ENCODE assay signal across 13 cellular contexts in the genomic region with DNA sequence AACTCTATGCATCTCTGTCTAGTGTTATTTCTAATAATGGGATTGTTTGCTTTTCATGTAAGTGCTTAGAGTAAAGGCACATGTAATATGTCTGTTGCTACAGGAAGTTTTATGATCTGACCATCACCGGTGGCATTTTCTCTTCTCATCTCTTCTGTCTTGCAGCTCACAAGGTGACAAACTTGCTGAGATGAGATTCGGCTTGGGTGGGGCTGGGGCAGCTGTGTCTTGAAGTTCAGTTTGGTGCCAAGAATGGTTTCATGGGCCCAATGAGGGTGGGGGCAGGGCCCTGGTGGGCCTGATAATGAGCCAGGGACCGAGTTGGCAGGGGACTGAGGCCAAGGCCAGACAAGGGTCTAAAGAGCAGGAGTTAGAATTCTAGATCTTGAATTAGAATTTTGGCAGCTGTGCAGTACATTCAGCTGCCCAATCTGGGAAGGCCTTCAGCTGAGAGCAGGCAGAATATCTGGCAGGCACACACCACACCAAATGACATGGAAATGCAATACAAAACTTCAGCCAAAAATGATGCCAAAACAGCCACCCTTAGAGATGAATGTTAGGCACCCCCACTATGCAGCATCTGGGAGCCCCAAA. TPM values are rescaled to one million over a fixed set of nuclear protein-coding genes. Genes with fewer than 3 reads are reported as not detected.
DNase-seq lines count a peak whose midpoint lies in the region; ATAC-seq and TF ChIP-seq lines count a peak whose summit lies in the region.
"Had no signal": no experiment of that assay in that cellular context is flagged by ENCODE, and none has a peak within 500 bp of the region (broad histone marks: within the 10 kb centered on the region; RNA-seq: fewer than 3 reads in every experiment).

No MANE protein-coding gene starts in this region.

- H3K4me1 ChIP-seq in CD8-positive, alpha-beta memory T cell (ENCODE audit: insufficient read depth, low read length): peaks cover 12% of the 10 kb centered on the region

- intact Hi-C loops in left ventricle myocardium superior (cut with micrococcal nuclease): no loop called here

- peaks cover 3 to 6% of the 10 kb centered on the region in 2 donors for H3K27me3 Mint-ChIP-seq in CD8-positive, alpha-beta memory T cell
- H3K27me3 Mint-ChIP-seq in progenitor cell of endocrine pancreas: peaks cover 52% of the 10 kb centered on the region

- POLR2A ChIA-PET in CD8-positive, alpha-beta memory T cell (lab: Charles Lee): no interaction called here

- CTCF ChIA-PET in CD8-positive, alpha-beta memory T cell (lab: Charles Lee): no interaction called here

- no peaks in the 10 kb centered on the region for H3K27me3 ChIP-seq in CD8-positive, alpha-beta memory T cell (ENCODE audit: insufficient read depth, low read length, poor library complexity, severe bottlenecking)

- peak overlapping the region in 6 of 7 donors; percentile 10 to 96 (median 48) for H3K4me3 Mint-ChIP-seq in CD8-positive, alpha-beta memory T cell
- peak overlapping the region; percentile 49 for H3K4me3 Mint-ChIP-seq in progenitor cell of endocrine pancreas (ENCODE audit: low read depth)

- H3K9me3 Mint-ChIP-seq in CD8-positive, alpha-beta memory T cell: no peaks in the 10 kb centered on the region
- H3K9me3 Mint-ChIP-seq in progenitor cell of endocrine pancreas (ENCODE audit: low read depth): no peaks in the 10 kb centered on the region

- no peak overlapping the region for H3K27ac ChIP-seq in CD8-positive, alpha-beta memory T cell (ENCODE audit: low read depth, low read length)
- H3K27ac ChIP-seq: epithelial cell of prostate had no signal

- no peak overlapping the region for H3K4me3 ChIP-seq in CD8-positive, alpha-beta memory T cell (ENCODE audit: low read length)

- peak overlapping the region in 6 of 8 donors; percentile 44 to 97 (median 66) for H3K27ac Mint-ChIP-seq in CD8-positive, alpha-beta memory T cell
- no peak overlapping the region for H3K27ac Mint-ChIP-seq in progenitor cell of endocrine pancreas

- no peak for TF ChIP-seq CTCF in progenitor cell of endocrine pancreas (IDR thresholded peaks at IDR 0.05; ENCODE audit: unreplicated experiment)

- H3K36me3 ChIP-seq in CD8-positive, alpha-beta memory T cell (ENCODE audit: insufficient read depth, low read length): no peaks in the 10 kb centered on the region

- peaks cover 13 to 24% (median 21%) of the 10 kb centered on the region in 3 donors for H3K4me1 Mint-ChIP-seq in CD8-positive, alpha-beta memory T cell
- H3K4me1 Mint-ChIP-seq in progenitor cell of endocrine pancreas (ENCODE audit: low read depth): peaks cover 10% of the 10 kb centered on the region

- ATAC-seq in left ventricle myocardium superior (peak; percentile 29), HG02759 (IDR thresholded peaks at IDR 0.05; ENCODE audit: unreplicated experiment) (no peak), HG03521 (IDR thresholded peaks at IDR 0.05; ENCODE audit: unreplicated experiment) (no peak)
- ATAC-seq: sciatic nerve had no signal

- peaks cover 0 to 7% (median 0%) of the 10 kb centered on the region in 3 donors for H3K36me3 Mint-ChIP-seq in CD8-positive, alpha-beta memory T cell
- no peaks in the 10 kb centered on the region for H3K36me3 Mint-ChIP-seq in progenitor cell of endocrine pancreas (ENCODE audit: insufficient read depth)

- no peak for DNase-seq in CD8-positive, alpha-beta memory T cell
- DNase-seq in NAMALWA (ENCODE audit: low spot score) (peak; percentile 58), left ventricle myocardium superior (no peak), progenitor cell of endocrine pancreas (ENCODE audit: low spot score, unreplicated experiment) (no peak), NCI-H1436 treated with DMSO at 0.1 percent for 48 hours (lab: John Stamatoyannopoulos, UW) (no peak)
- DNase-seq: activated CD4-positive, alpha-beta T cell treated with anti-CD3 and anti-CD28 coated beads, Interleukin-2, amount 50 U/mL, for 1 hour; activated effector memory CD4-positive, alpha-beta T cell treated with anti-CD3 and anti-CD28 coated beads, Interleukin-2, amount 50 U/mL, for 16 hours; Kasumi-1; NCI-H2107 had no signal

- H3K9me3 ChIP-seq in CD8-positive, alpha-beta memory T cell (ENCODE audit: low read length): no peaks in the 10 kb centered on the region

RNA-seq across cellular contexts. Expression of a gene that starts 1.4 kb away (rescaled TPM):
- total RNA-seq in CD8-positive, alpha-beta memory T cell: 1 to 10 TPM; 3.2 to 4.9 TPM
- polyA plus RNA-seq in CD8-positive, alpha-beta memory T cell: 5.1 TPM
- total RNA-seq in left ventricle myocardium superior: 23.2 TPM
- 6.4 and 9.1 TPM in 2 replicates for total RNA-seq in progenitor cell of endocrine pancreas
